Comparison of ENCODE assay signal across 9 cellular contexts in genomic region chrX:42533761-42534160, GRCh38.
"Had no signal": no experiment of that assay in that cellular context is flagged by ENCODE, and none has a peak within 500 bp of the region (broad histone marks: within the 10 kb centered on the region; RNA-seq: fewer than 3 reads in every experiment).

No MANE protein-coding gene starts in this region.

- H3K4me3 ChIP-seq: GM23248, HAP-1 had no signal

- H2AFZ ChIP-seq: GM23248 had no signal

- H3K27ac Mint-ChIP-seq: HFFc6, IgD-negative memory B cell had no signal

- H3K9me3 ChIP-seq: HAP-1 had no signal

- H3K36me3 ChIP-seq: HAP-1 had no signal

- ATAC-seq: HCT116 had no signal

- H3K4me1 ChIP-seq: HAP-1 had no signal

- H3K9ac ChIP-seq: GM23248 had no signal

- DNase-seq: GM23248, GOT3, H7, HFFc6, KBM-7 had no signal

- H3K4me3 Mint-ChIP-seq: HFFc6, IgD-negative memory B cell had no signal

- FAIRE-seq: HTR-8/SVneo had no signal

- H3K27ac ChIP-seq: GM23248 had no signal

- H3K36me3 Mint-ChIP-seq: IgD-negative memory B cell had no signal
